In the genomic region with DNA sequence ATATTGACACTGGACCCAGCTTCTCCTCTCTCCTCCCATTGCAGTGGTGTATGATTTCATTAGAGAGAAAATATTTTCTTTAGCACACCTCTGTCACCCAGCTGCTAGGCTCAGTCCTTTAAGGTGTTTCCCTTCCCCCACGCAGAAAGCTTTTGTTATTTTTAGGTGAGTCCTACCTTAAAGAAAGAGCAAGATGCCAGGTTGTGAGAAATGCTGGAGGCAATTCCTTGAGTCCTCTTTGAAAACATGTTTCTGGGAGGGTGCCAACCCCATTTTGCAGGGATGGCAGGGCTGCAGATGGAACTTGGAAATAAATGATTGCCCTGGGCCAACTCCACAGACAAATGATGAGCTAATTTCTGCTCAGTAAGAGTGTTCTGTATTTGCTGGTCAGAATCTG, we compare ENCODE assay signal across 23 cellular contexts.
A peak's percentile ranks its signal among the peaks of the same experiment; 100 is the strongest.
DNase-seq lines count a peak whose midpoint lies in the region; ATAC-seq, FAIRE-seq and TF ChIP-seq lines count a peak whose summit lies in the region.
"Had no signal": no experiment of that assay in that cellular context is flagged by ENCODE, and none has a peak within 500 bp of the region (broad histone marks: within the 10 kb centered on the region; RNA-seq: fewer than 3 reads in every experiment).

No MANE protein-coding gene starts in this region.

- H3K4me3 ChIP-seq in bronchial epithelial cell (ENCODE audit: low read depth, low read length) (no peak overlapping the region), hepatocyte (no peak overlapping the region)
- no peak overlapping the region for H3K4me3 ChIP-seq in effector memory CD4-positive, alpha-beta T cell (ENCODE audit: insufficient read depth, low read depth, low read length, poor library complexity, severe bottlenecking)
- H3K4me3 ChIP-seq: BLaER1 treated with 17β-estradiol and CSF1 and Interleukin-3, amounts not matched to agents 10 nM and 100 nM; SJCRH30 had no signal

- H3K27ac ChIP-seq in hepatocyte = no peak overlapping the region
- H3K27ac ChIP-seq in effector memory CD4-positive, alpha-beta T cell (ENCODE audit: insufficient read depth, low read length, poor library complexity, severe bottlenecking) = no peak overlapping the region
- H3K27ac ChIP-seq: BLaER1 treated with 17β-estradiol and CSF1 and Interleukin-3, amounts not matched to agents 10 nM and 100 nM; SJCRH30 had no signal

- no peaks in the 10 kb centered on the region for H3K9me2 ChIP-seq in hepatocyte (replicated peaks; ENCODE audit: insufficient read depth)

- H3K27me3 ChIP-seq in bronchial epithelial cell (ENCODE audit: control insufficient read depth, insufficient read depth, low read length) (no peaks in the 10 kb centered on the region), hepatocyte (no peaks in the 10 kb centered on the region)
- peaks cover 3% of the 10 kb centered on the region for H3K27me3 ChIP-seq in effector memory CD4-positive, alpha-beta T cell (replicated peaks; ENCODE audit: control insufficient read depth, insufficient read depth, low read length, poor library complexity, severe bottlenecking)
- H3K27me3 ChIP-seq: BLaER1 treated with 17β-estradiol and CSF1 and Interleukin-3, amounts not matched to agents 10 nM and 100 nM; SJCRH30 had no signal

- TF ChIP-seq CTCF in bronchial epithelial cell (IDR thresholded peaks at IDR 0.05; ENCODE audit: insufficient read depth, low read length, severe bottlenecking) (no peak), nephron progenitor cell (IDR thresholded peaks at IDR 0.05) (no peak), hepatocyte (IDR thresholded peaks at IDR 0.05; ENCODE audit: poor library complexity) (no peak)

- H3K36me3 ChIP-seq in bronchial epithelial cell (ENCODE audit: control insufficient read depth, insufficient read depth, low read length) (no peaks in the 10 kb centered on the region), hepatocyte (replicated peaks; ENCODE audit: insufficient read depth, low read depth) (no peaks in the 10 kb centered on the region)
- H3K36me3 ChIP-seq in effector memory CD4-positive, alpha-beta T cell (ENCODE audit: control insufficient read depth, insufficient read depth, low read length) = no peaks in the 10 kb centered on the region
- H3K36me3 ChIP-seq: BLaER1 treated with 17β-estradiol and CSF1 and Interleukin-3, amounts not matched to agents 10 nM and 100 nM; SJCRH30 had no signal

- no peak overlapping the region for H2AFZ ChIP-seq in hepatocyte

- peaks cover 7% of the 10 kb centered on the region for H3K27me3 Mint-ChIP-seq in nephron progenitor cell (ENCODE audit: low read depth, poor library complexity)

- no peaks in the 10 kb centered on the region for H3K79me2 ChIP-seq in hepatocyte

- no peaks in the 10 kb centered on the region for H3K9me3 ChIP-seq in hepatocyte (ENCODE audit: low read depth)
- H3K9me3 ChIP-seq in effector memory CD4-positive, alpha-beta T cell (ENCODE audit: control insufficient read depth, low read length) = no peaks in the 10 kb centered on the region
- H3K9me3 ChIP-seq: BLaER1 treated with 17β-estradiol and CSF1 and Interleukin-3, amounts not matched to agents 10 nM and 100 nM; SJCRH30 had no signal

- peaks cover 5% of the 10 kb centered on the region for H3K9me3 Mint-ChIP-seq in nephron progenitor cell
- H3K9me3 Mint-ChIP-seq: T-helper 2 cell treated with Interferon-gamma antibody and Interleukin-4, amounts not matched to agents 5 μg/mL and 100 μg/mL, for 36 hours had no signal

- H3K4me2 ChIP-seq in hepatocyte = no peak overlapping the region
- H3K4me2 ChIP-seq: BLaER1 treated with 17β-estradiol and CSF1 and Interleukin-3, amounts not matched to agents 10 nM and 100 nM had no signal

- FAIRE-seq in bronchial epithelial cell (lab: Jason Lieb, UNC) = no peak
- FAIRE-seq: G401.6, GM12892, H54, RCC 7860 had no signal

- H3K4me1 Mint-ChIP-seq in nephron progenitor cell = peaks cover 11% of the 10 kb centered on the region

- no peak overlapping the region for H3K4me3 Mint-ChIP-seq in nephron progenitor cell
- H3K4me3 Mint-ChIP-seq: T-helper 2 cell treated with Interferon-gamma antibody and Interleukin-4, amounts not matched to agents 5 μg/mL and 100 μg/mL, for 36 hours had no signal

- H3K27ac Mint-ChIP-seq in nephron progenitor cell = peak overlapping the region; percentile 69
- H3K27ac Mint-ChIP-seq: T-helper 2 cell treated with Interferon-gamma antibody and Interleukin-4, amounts not matched to agents 5 μg/mL and 100 μg/mL, for 36 hours had no signal

- 75% methylated on average over 1 of the region's 1 CpG for WGBS in hepatocyte (ENCODE audit: low lambda C conversion rate, missing lambda C conversion rate)

- H3K4me1 ChIP-seq in hepatocyte (ENCODE audit: insufficient read depth) = no peaks in the 10 kb centered on the region
- no peaks in the 10 kb centered on the region for H3K4me1 ChIP-seq in effector memory CD4-positive, alpha-beta T cell (ENCODE audit: control insufficient read depth, insufficient read depth, low read length, poor library complexity, severe bottlenecking)
- H3K4me1 ChIP-seq: BLaER1 treated with 17β-estradiol and CSF1 and Interleukin-3, amounts not matched to agents 10 nM and 100 nM; SJCRH30 had no signal

- DNase-seq in DMS 273 (lab: John Stamatoyannopoulos, UW; ENCODE audit: unreplicated experiment) (peak; percentile 63), DMS 273 treated with DMSO at 0.1 percent for 48 hours (lab: John Stamatoyannopoulos, UW) (no peak), NCI-H446 (lab: John Stamatoyannopoulos, UW) (peak; percentile 73 to 85), bronchial epithelial cell (ENCODE audit: low read depth) (peak; percentile 38), nephron progenitor cell (no peak), hepatocyte (ENCODE audit: low spot score) (no peak)
- DNase-seq in effector memory CD4-positive, alpha-beta T cell = no peak
- DNase-seq: 8988T, COR-L47, DMS53, KBM-7, NCI-H1092, NCI-H187 treated with DMSO at 0.1 percent for 48 hours, NCI-H774, SJCRH30, SW 1271 had no signal

- no peak for ATAC-seq in HG03520 (IDR thresholded peaks at IDR 0.05; ENCODE audit: unreplicated experiment)

- H3K36me3 Mint-ChIP-seq in nephron progenitor cell (ENCODE audit: low read depth) = no peaks in the 10 kb centered on the region

- H4K20me1 ChIP-seq in hepatocyte (ENCODE audit: insufficient read depth, poor library complexity, severe bottlenecking) = no peaks in the 10 kb centered on the region
- H4K20me1 ChIP-seq: BLaER1 treated with 17β-estradiol and CSF1 and Interleukin-3, amounts not matched to agents 10 nM and 100 nM had no signal

Comparison
In these comparisons a context has a peak if more than half of its experiments do, and no peak if none do; other contexts are left out.
1. DNase-seq: peak in DMS 273 (single experiment), NCI-H446 (2 of 2) and bronchial epithelial cell (single experiment); none in DMS 273 treated with DMSO at 0.1 percent for 48 hours (single experiment), nephron progenitor cell (single experiment), hepatocyte (single experiment) and effector memory CD4-positive, alpha-beta T cell (0 of 3).